Comparison of ENCODE assay signal across 20 cellular contexts in the genomic region with DNA sequence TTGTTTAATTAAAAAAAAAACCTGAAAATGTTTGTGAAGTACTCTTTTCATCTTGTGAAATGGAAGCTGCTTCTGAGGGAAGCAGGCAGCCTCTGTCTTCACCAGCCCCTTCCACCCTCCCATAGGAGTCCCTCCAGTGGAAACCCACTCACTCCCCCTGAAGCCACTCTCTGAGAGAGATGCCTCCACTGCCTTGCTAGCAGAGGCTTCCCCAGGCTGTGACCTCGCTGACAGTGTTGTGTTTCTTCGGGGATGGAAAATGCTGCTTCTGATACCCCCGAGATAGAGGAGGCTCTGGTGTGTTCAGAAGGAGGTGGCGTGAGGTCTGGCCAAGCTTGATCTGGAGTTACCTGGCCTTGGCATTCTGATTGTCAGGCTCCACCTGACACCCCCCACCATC.
"Had no signal": no experiment of that assay in that cellular context is flagged by ENCODE, and none has a peak within 500 bp of the region (broad histone marks: within the 10 kb centered on the region; RNA-seq: fewer than 3 reads in every experiment).

No MANE protein-coding gene starts in this region.

- H3K27me3 Mint-ChIP-seq: activated naive CD4-positive, alpha-beta T cell treated with anti-CD3 and anti-CD28 coated beads, Interleukin-2, amount 50 U/mL, for 24 hours had no signal

- H3K27ac Mint-ChIP-seq: activated CD8-positive, alpha-beta T cell treated with anti-CD3 and anti-CD28 coated beads for 36 hours; activated naive CD4-positive, alpha-beta T cell treated with anti-CD3 and anti-CD28 coated beads, Interleukin-2, amount 50 U/mL, for 24 hours; activated T-helper 1 cell treated with anti-CD3 and anti-CD28 coated beads, Interleukin-12 subunit alpha, Interleukin-12 subunit beta, Interleukin-2, Interleukin-4 antibody, amounts not matched to agents 30 ng/mL and 10 ng/mL and 1 ng/mL, durations not matched to agents 14 hours and 24 hours and 36 hours; T-helper 1 cell treated with Interleukin-12 subunit alpha and Interleukin-12 subunit beta and Interleukin-4 antibody, amounts not matched to agents 30 μg/mL and 1 μg/mL, for 36 hours had no signal

- H3K4me3 Mint-ChIP-seq: activated CD8-positive, alpha-beta T cell treated with anti-CD3 and anti-CD28 coated beads for 36 hours; activated naive CD4-positive, alpha-beta T cell treated with anti-CD3 and anti-CD28 coated beads, Interleukin-2, amount 50 U/mL, for 24 hours; activated T-helper 1 cell treated with anti-CD3 and anti-CD28 coated beads, Interleukin-12 subunit alpha, Interleukin-12 subunit beta, Interleukin-2, Interleukin-4 antibody, amounts not matched to agents 30 ng/mL and 10 ng/mL and 1 ng/mL, durations not matched to agents 14 hours and 24 hours and 36 hours; T-helper 1 cell treated with Interleukin-12 subunit alpha and Interleukin-12 subunit beta and Interleukin-4 antibody, amounts not matched to agents 30 μg/mL and 1 μg/mL, for 36 hours had no signal

- ATAC-seq: activated CD4-positive, CD25-positive, alpha-beta regulatory T cell treated with anti-CD3 and anti-CD28 coated beads, Interleukin-2, amount 50 U/mL, for 24 hours; activated CD8-positive, alpha-beta T cell treated with anti-CD3 and anti-CD28 coated beads for 36 hours; body of pancreas; PC-3 had no signal

- H3K27me3 ChIP-seq: body of pancreas had no signal

- H3K4me3 ChIP-seq: body of pancreas had no signal

- H3K27ac ChIP-seq: body of pancreas had no signal

- H3K36me3 Mint-ChIP-seq: activated naive CD4-positive, alpha-beta T cell treated with anti-CD3 and anti-CD28 coated beads, Interleukin-2, amount 50 U/mL, for 24 hours had no signal

- H3K9me3 ChIP-seq: body of pancreas had no signal

- H3K9me3 Mint-ChIP-seq: activated CD8-positive, alpha-beta T cell treated with anti-CD3 and anti-CD28 coated beads for 36 hours; activated naive CD4-positive, alpha-beta T cell treated with anti-CD3 and anti-CD28 coated beads, Interleukin-2, amount 50 U/mL, for 24 hours; activated T-helper 1 cell treated with anti-CD3 and anti-CD28 coated beads, Interleukin-12 subunit alpha, Interleukin-12 subunit beta, Interleukin-2, Interleukin-4 antibody, amounts not matched to agents 30 ng/mL and 10 ng/mL and 1 ng/mL, durations not matched to agents 14 hours and 24 hours and 36 hours; T-helper 1 cell treated with Interleukin-12 subunit alpha and Interleukin-12 subunit beta and Interleukin-4 antibody, amounts not matched to agents 30 μg/mL and 1 μg/mL, for 36 hours had no signal

- DNase-seq: activated CD4-positive, alpha-beta T cell treated with anti-CD3 and anti-CD28 coated beads for 4 hours; activated CD8-positive, alpha-beta memory T cell treated with anti-CD3 and anti-CD28 coated beads, Interleukin-2, amount 50 U/mL, for 4 hours; activated CD8-positive, alpha-beta T cell treated with anti-CD3 and anti-CD28 coated beads for 36 hours; activated effector memory CD4-positive, alpha-beta T cell treated with Interleukin-2 at 50 U/mL for 16 hours; activated naive CD4-positive, alpha-beta T cell; aorta; body of pancreas; Karpas-422; MM.1S; NCI-H1105 treated with DMSO at 0.1 percent for 48 hours; NCI-H1436 treated with DMSO at 0.1 percent for 48 hours; NCI-H187; NCI-H2081; NCI-H510A treated with DMSO at 0.1 percent for 48 hours; PC-3; SHP77 treated with DMSO at 0.1 percent for 48 hours had no signal
